In the genomic region with DNA sequence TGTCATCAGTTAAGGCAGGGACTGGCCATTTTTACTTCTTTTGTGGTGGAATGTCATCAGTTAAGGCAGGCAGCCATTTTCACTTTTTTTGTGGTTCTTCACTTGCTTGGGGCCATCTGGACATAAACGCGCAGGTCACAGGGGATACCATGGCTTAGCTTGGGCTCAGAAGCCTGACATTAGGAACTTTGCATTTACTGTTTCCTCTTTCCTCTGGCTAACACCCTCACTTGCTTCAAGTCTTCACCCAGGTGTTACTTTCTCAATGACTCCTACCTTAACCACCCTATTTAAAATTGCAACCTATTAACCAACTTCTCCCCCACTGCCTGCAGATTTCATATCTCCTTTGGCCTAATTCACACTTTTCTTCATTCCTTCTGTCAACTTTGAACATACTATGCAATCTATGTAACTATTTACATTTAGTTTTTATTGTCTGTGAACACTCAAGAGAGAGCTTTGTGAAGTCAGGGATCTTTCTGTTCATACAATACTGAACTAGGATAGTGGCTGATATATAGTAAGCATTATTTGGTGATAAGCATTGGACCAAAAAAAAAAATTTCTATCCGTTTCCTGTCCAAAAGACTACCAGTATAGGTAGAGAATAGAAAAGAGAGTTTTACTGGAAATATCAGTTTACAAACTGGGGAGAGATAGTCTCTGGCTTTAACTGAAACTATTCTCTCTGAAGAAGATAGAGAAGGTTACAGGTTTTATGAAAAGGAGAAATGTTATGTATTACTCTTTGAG, we compare ENCODE assay signal across 12 cellular contexts.
A peak's percentile ranks its signal among the peaks of the same experiment; 100 is the strongest.
DNase-seq lines count a peak whose midpoint lies in the region; ATAC-seq and TF ChIP-seq lines count a peak whose summit lies in the region.
"Had no signal": no experiment of that assay in that cellular context is flagged by ENCODE, and none has a peak within 500 bp of the region (broad histone marks: within the 10 kb centered on the region; RNA-seq: fewer than 3 reads in every experiment).

No MANE protein-coding gene starts in this region.

- H3K4me3 ChIP-seq in endodermal cell (ENCODE audit: low read length): peak overlapping the region; percentile 65
- H3K4me3 ChIP-seq: prostate gland had no signal

- peaks cover 6% of the 10 kb centered on the region for H3K9me3 Mint-ChIP-seq in endodermal cell
- H3K9me3 Mint-ChIP-seq in HFFc6: peaks cover 42% of the 10 kb centered on the region
- H3K9me3 Mint-ChIP-seq: CD8-positive, alpha-beta T cell had no signal

- TF ChIP-seq CTCF in endodermal cell (conservative IDR thresholded peaks at IDR 0.05) (no peak), HFFc6 (IDR thresholded peaks at IDR 0.05) (no peak)

- no peaks in the 10 kb centered on the region for H3K27me3 Mint-ChIP-seq in endodermal cell (ENCODE audit: insufficient read depth)
- H3K27me3 Mint-ChIP-seq in HFFc6 (ENCODE audit: insufficient read depth): no peaks in the 10 kb centered on the region

- H3K4me1 ChIP-seq in endodermal cell (ENCODE audit: control insufficient read depth, insufficient read depth, low read length): peaks cover 5% of the 10 kb centered on the region
- H3K4me1 ChIP-seq: prostate gland had no signal

- no peak for DNase-seq in endodermal cell
- no peak for DNase-seq in posterior cingulate gyrus
- no peak for DNase-seq in NCI-H2107 (lab: John Stamatoyannopoulos, UW)
- no peak for DNase-seq in HFFc6
- DNase-seq: CD8-positive, alpha-beta T cell; KBM-7; NCI-H748 treated with DMSO at 0.1 percent for 48 hours had no signal

- H3K9ac ChIP-seq in endodermal cell (ENCODE audit: extremely low read depth, low read length, poor library complexity, severe bottlenecking): peak overlapping the region; percentile 48

- H3K36me3 ChIP-seq in endodermal cell (ENCODE audit: control insufficient read depth, insufficient read depth, low read length): no peaks in the 10 kb centered on the region
- H3K36me3 ChIP-seq: prostate gland had no signal

- ATAC-seq in GM18861 (IDR thresholded peaks at IDR 0.05; ENCODE audit: unreplicated experiment) (peak; percentile 96), GM21619 (IDR thresholded peaks at IDR 0.05; ENCODE audit: unreplicated experiment) (peak; percentile 96), HG03135 (IDR thresholded peaks at IDR 0.05; ENCODE audit: unreplicated experiment) (peak; percentile 95), esophagus mucosa (no peak)
- ATAC-seq: CD8-positive, alpha-beta T cell had no signal

- H3K27ac ChIP-seq in endodermal cell (ENCODE audit: low read depth, low read length): no peak overlapping the region
- H3K27ac ChIP-seq: prostate gland had no signal

- intact Hi-C loops in posterior cingulate gyrus (cut with DNase I): no loop called here

- H3K4me1 Mint-ChIP-seq in endodermal cell: peaks cover 44% of the 10 kb centered on the region
- no peaks in the 10 kb centered on the region for H3K4me1 Mint-ChIP-seq in HFFc6 (ENCODE audit: low read depth)

- H3K27me3 ChIP-seq in endodermal cell (ENCODE audit: control insufficient read depth, insufficient read depth, low read length, poor library complexity, severe bottlenecking): no peaks in the 10 kb centered on the region

- H3K9me3 ChIP-seq in endodermal cell (ENCODE audit: control insufficient read depth, low read length): peaks cover 4% of the 10 kb centered on the region
- H3K9me3 ChIP-seq: prostate gland had no signal

- H3K4me3 Mint-ChIP-seq in endodermal cell (peak overlapping the region; percentile 36), HFFc6 (no peak overlapping the region)
- H3K4me3 Mint-ChIP-seq: CD8-positive, alpha-beta T cell had no signal

- H3K36me3 Mint-ChIP-seq in endodermal cell (ENCODE audit: low read depth): peaks cover 3% of the 10 kb centered on the region
- H3K36me3 Mint-ChIP-seq in HFFc6 (ENCODE audit: low read depth): no peaks in the 10 kb centered on the region
- H3K36me3 Mint-ChIP-seq: CD8-positive, alpha-beta T cell had no signal

- 75 to 91% methylated on average over 2 to 3 of the region's 3 CpGs for WGBS in endodermal cell (ENCODE audit: insufficient coverage in 1 of 2, insufficient read length in 1 of 2), 2 experiments

- H3K27ac Mint-ChIP-seq in endodermal cell: peak overlapping the region; percentile 93
- no peak overlapping the region for H3K27ac Mint-ChIP-seq in HFFc6
- H3K27ac Mint-ChIP-seq: CD8-positive, alpha-beta T cell had no signal
